ENCODE assay signal across 8 cellular contexts in the genomic region with DNA sequence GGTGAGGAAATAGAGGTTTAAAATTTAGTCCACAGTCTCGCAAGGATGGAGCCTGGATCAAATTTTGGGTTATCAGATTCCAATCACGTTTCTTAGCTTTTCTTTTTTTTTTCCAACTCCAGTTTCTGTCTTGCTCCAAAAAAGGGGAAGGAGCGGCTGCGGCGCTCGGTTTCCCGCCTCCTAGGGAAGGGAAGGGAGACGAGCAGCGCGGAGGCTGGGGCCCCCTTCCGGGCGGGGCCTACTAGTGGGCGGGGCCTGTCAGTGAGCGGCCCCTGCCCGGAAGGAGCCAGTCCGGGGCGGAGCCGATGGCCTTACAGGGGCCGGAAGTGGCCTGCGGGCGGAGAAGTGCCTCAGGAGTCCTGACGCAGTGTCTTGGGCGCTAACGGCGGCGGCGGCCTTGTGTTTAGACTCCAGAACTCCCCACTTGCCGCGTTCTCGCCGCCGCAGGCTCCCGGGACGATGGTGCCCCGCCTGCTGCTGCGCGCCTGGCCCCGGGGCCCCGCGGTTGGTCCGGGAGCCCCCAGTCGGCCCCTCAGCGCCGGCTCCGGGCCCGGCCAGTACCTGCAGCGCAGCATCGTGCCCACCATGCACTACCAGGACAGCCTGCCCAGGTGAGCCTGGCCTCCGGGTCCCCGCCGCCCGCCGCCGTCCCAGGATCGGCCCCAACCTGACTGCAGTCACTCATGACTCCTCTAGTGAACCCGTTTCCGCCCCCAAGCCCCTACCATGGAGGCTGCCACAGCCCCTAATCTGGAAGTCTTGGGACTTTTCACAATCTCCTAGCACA. TPM values are rescaled to one million over a fixed set of nuclear protein-coding genes. Genes with fewer than 3 reads are reported as not detected.
A peak's percentile ranks its signal among the peaks of the same experiment; 100 is the strongest.
DNase-seq lines count a peak whose midpoint lies in the region; ATAC-seq and TF ChIP-seq lines count a peak whose summit lies in the region.

A gene (plus strand): TSS at position 340 of the 787 bp plus-strand sequence. CDS start 120 bp downstream, at position 460.

- intact Hi-C loops in T-helper 2 cell treated with Interferon-gamma antibody and Interleukin-4, amounts not matched to agents 100 ng/mL and 5 ng/mL, for 36 hours (cut with micrococcal nuclease): loop anchor here (1.0 kb wide), 3 partner anchors 24 to 130 kb away; a partner anchor contains a TSS
- intact Hi-C loops in left ventricle myocardium superior (cut with micrococcal nuclease) (no loop called here), prostate gland (cut with DNase I) (loop anchor here (10.0 kb wide), 1 partner anchor 472 kb away; a partner anchor contains a TSS)

- H3K4me1 ChIP-seq in prostate gland (replicated peaks): peaks cover 10% of the 10 kb centered on the region

- no peaks in the 10 kb centered on the region for H3K27me3 ChIP-seq in prostate gland (replicated peaks; ENCODE audit: insufficient read depth)

- TF ChIP-seq CTCF in prostate gland (IDR thresholded peaks at IDR 0.05): peak in 2 of 4 experiments; percentile 23 to 48

- WGBS in prostate gland: 2% methylated on average over 48 of the region's 57 CpGs

- peak within 1 kb of the TSS; percentile 64 for H3K27ac ChIP-seq in angular gyrus (ENCODE audit: low read depth, low read length)
- H3K27ac ChIP-seq in prostate gland: peak within 1 kb of the TSS; percentile 93

- peak; percentile 95 for TF ChIP-seq POLR2A in prostate gland (IDR thresholded peaks at IDR 0.05)

- DNase-seq in NCI-H1930 (lab: John Stamatoyannopoulos, UW) (peak; percentile 83 to 89), left ventricle myocardium superior (peak; percentile 98), prostate gland (ENCODE audit: low spot score) (peak; percentile 92), ureter (ENCODE audit: low spot score) (peak; percentile 94)

- H3K4me3 ChIP-seq in prostate gland: peak within 1 kb of the TSS; percentile 93 to 98

- H3K9me3 ChIP-seq in prostate gland: no peaks in the 10 kb centered on the region

- peak; percentile 98 for ATAC-seq in GM18502 (IDR thresholded peaks at IDR 0.05; ENCODE audit: poor library complexity, unreplicated experiment)
- peak; percentile 95 for ATAC-seq in HG02943 (IDR thresholded peaks at IDR 0.05; ENCODE audit: low read depth, unreplicated experiment)
- ATAC-seq in left ventricle myocardium superior: peak; percentile 95

- no peaks in the 10 kb centered on the region for H3K36me3 ChIP-seq in prostate gland

RNA-seq across cellular contexts. Expression of the gene that starts here (rescaled TPM):
- total RNA-seq in T-helper 2 cell treated with Interferon-gamma antibody and Interleukin-4, amounts not matched to agents 100 ng/mL and 5 ng/mL, for 36 hours: 15.7 and 16.8 TPM in 2 replicates
- 31.0 TPM for total RNA-seq in left ventricle myocardium superior
- total RNA-seq in prostate gland: 10 to 100 TPM; 30.6 to 48.1 TPM
- 28.6 TPM for total RNA-seq in ureter

Comparison
In these comparisons a context has a peak if more than half of its experiments do, and no peak if none do; other contexts are left out.
1. Peak in every context shown above with its lines: DNase-seq, ATAC-seq, H3K4me3 ChIP-seq and H3K27ac ChIP-seq.